ENCODE assay signal across 15 cellular contexts in genomic region chr11:114155116-114155515, GRCh38.
DNase-seq lines count a peak whose midpoint lies in the region; FAIRE-seq and TF ChIP-seq lines count a peak whose summit lies in the region.
"Had no signal": no experiment of that assay in that cellular context is flagged by ENCODE, and none has a peak within 500 bp of the region (broad histone marks: within the 10 kb centered on the region; RNA-seq: fewer than 3 reads in every experiment).

No MANE protein-coding gene starts in this region.

- no peaks in the 10 kb centered on the region for H3K9me3 ChIP-seq in CD8-positive, alpha-beta memory T cell (ENCODE audit: low read length)
- no peaks in the 10 kb centered on the region for H3K9me3 ChIP-seq in muscle layer of duodenum (ENCODE audit: control insufficient read depth in 1 of 2, low read length in 2 of 2)
- H3K9me3 ChIP-seq in suprapubic skin = no peaks in the 10 kb centered on the region

- no peaks in the 10 kb centered on the region for H3K27me3 ChIP-seq in CD8-positive, alpha-beta memory T cell (ENCODE audit: insufficient read depth, low read length, poor library complexity, severe bottlenecking)
- H3K27me3 ChIP-seq in dorsolateral prefrontal cortex = no peaks in the 10 kb centered on the region
- H3K27me3 ChIP-seq in muscle layer of duodenum (ENCODE audit: low read depth, low read length) = no peaks in the 10 kb centered on the region
- no peaks in the 10 kb centered on the region for H3K27me3 ChIP-seq in suprapubic skin

- H3K4me3 ChIP-seq in CD8-positive, alpha-beta memory T cell (ENCODE audit: low read length) = no peak overlapping the region
- H3K4me3 ChIP-seq in dorsolateral prefrontal cortex = no peak overlapping the region
- no peak overlapping the region for H3K4me3 ChIP-seq in muscle layer of duodenum (ENCODE audit: low read depth in 1 of 2, low read length in 2 of 2)
- no peak overlapping the region for H3K4me3 ChIP-seq in suprapubic skin
- H3K4me3 ChIP-seq: GM23248 had no signal

- H3K4me1 ChIP-seq in CD8-positive, alpha-beta memory T cell (ENCODE audit: insufficient read depth, low read length) = peaks cover 27% of the 10 kb centered on the region
- H3K4me1 ChIP-seq in muscle layer of duodenum (ENCODE audit: control insufficient read depth in 1 of 2, insufficient read depth in 2 of 2, low read length in 2 of 2) (peaks cover 13 to 42% of the 10 kb centered on the region in 2 donors), suprapubic skin (peaks cover 97% of the 10 kb centered on the region)

- no peaks in the 10 kb centered on the region for H3K27me3 Mint-ChIP-seq in CD8-positive, alpha-beta memory T cell
- H3K27me3 Mint-ChIP-seq: activated B cell treated with CpG ODN at 0.5 μM for 24 hours; activated naive CD8-positive, alpha-beta T cell treated with anti-CD3 and anti-CD28 coated beads for 36 hours had no signal

- H3K9me3 Mint-ChIP-seq in CD8-positive, alpha-beta memory T cell = no peaks in the 10 kb centered on the region
- H3K9me3 Mint-ChIP-seq: activated B cell treated with CpG ODN at 0.5 μM for 24 hours; activated naive CD8-positive, alpha-beta T cell treated with anti-CD3 and anti-CD28 coated beads for 36 hours had no signal

- H3K4me3 Mint-ChIP-seq in CD8-positive, alpha-beta memory T cell = no peak overlapping the region
- H3K4me3 Mint-ChIP-seq: activated B cell treated with CpG ODN at 0.5 μM for 24 hours; activated naive CD8-positive, alpha-beta T cell treated with anti-CD3 and anti-CD28 coated beads for 36 hours had no signal

- no peak for DNase-seq in CD8-positive, alpha-beta memory T cell
- no peak for DNase-seq in dorsolateral prefrontal cortex
- DNase-seq in suprapubic skin (ENCODE audit: low spot score in 2 of 2) = no peak
- DNase-seq in urothelium cell line (ENCODE audit: low spot score) = no peak
- DNase-seq in midbrain (lab: John Stamatoyannopoulos, UW) = no peak
- no peak for DNase-seq in frontal cortex (ENCODE audit: low spot score in 2 of 2)
- no peak for DNase-seq in activated CD4-positive, alpha-beta T cell treated with anti-CD3 and anti-CD28 coated beads for 48 hours
- DNase-seq: activated B cell treated with CpG ODN at 0.5 μM for 24 hours; activated naive CD8-positive, alpha-beta T cell treated with anti-CD3 and anti-CD28 coated beads for 36 hours; KBM-7; mesendoderm; NCI-H1105; NCI-H226 had no signal

- peaks cover 68 to 77% (median 69%) of the 10 kb centered on the region in 3 donors for H3K4me1 Mint-ChIP-seq in CD8-positive, alpha-beta memory T cell

- no peak for TF ChIP-seq EP300 in suprapubic skin (IDR thresholded peaks at IDR 0.05)

- WGBS in suprapubic skin = 26% methylated on average over 5 of the region's 15 CpGs

- POLR2A ChIA-PET in CD8-positive, alpha-beta memory T cell (lab: Charles Lee) = no interaction called here

- intact Hi-C loops in dorsolateral prefrontal cortex (cut with DNase I) = no loop called here

- no peak overlapping the region for H3K27ac ChIP-seq in CD8-positive, alpha-beta memory T cell (ENCODE audit: low read depth, low read length)
- H3K27ac ChIP-seq in dorsolateral prefrontal cortex = peak overlapping the region in 58 of 59 donors; percentile 45 to 100 (median 100)
- H3K27ac ChIP-seq in muscle layer of duodenum (ENCODE audit: low read length) = peak overlapping the region; percentile 73
- H3K27ac ChIP-seq in suprapubic skin = peak overlapping the region; percentile 100
- H3K27ac ChIP-seq: GM23248 had no signal

- no peaks in the 10 kb centered on the region for H3K36me3 ChIP-seq in CD8-positive, alpha-beta memory T cell (ENCODE audit: insufficient read depth, low read length)
- H3K36me3 ChIP-seq in muscle layer of duodenum (ENCODE audit: control insufficient read depth in 1 of 2, insufficient read depth in 2 of 2, low read length in 2 of 2) (peaks cover 4 to 7% of the 10 kb centered on the region in 2 donors), suprapubic skin (peaks cover 29% of the 10 kb centered on the region)

- peaks cover 0 to 4% (median 4%) of the 10 kb centered on the region in 3 donors for H3K36me3 Mint-ChIP-seq in CD8-positive, alpha-beta memory T cell
- H3K36me3 Mint-ChIP-seq: activated naive CD8-positive, alpha-beta T cell treated with anti-CD3 and anti-CD28 coated beads for 36 hours had no signal

- FAIRE-seq in urothelium cell line (lab: Jason Lieb, UNC) (no peak), frontal cortex (lab: Jason Lieb, UNC) (no peak)

- TF ChIP-seq CTCF in dorsolateral prefrontal cortex (IDR thresholded peaks at IDR 0.05 in 54 of 56, conservative IDR thresholded peaks at IDR 0.05 in 2 of 56; ENCODE audit: low read depth in 1 of 56, partially characterized antibody in 56 of 56) = no peak
- TF ChIP-seq CTCF in suprapubic skin (IDR thresholded peaks at IDR 0.05) = no peak

- no peak for TF ChIP-seq POLR2A in suprapubic skin (IDR thresholded peaks at IDR 0.05)

- peak overlapping the region in 5 of 8 donors; percentile 15 to 72 (median 24) for H3K27ac Mint-ChIP-seq in CD8-positive, alpha-beta memory T cell
- H3K27ac Mint-ChIP-seq: activated naive CD8-positive, alpha-beta T cell treated with anti-CD3 and anti-CD28 coated beads for 36 hours had no signal

- CTCF ChIA-PET in CD8-positive, alpha-beta memory T cell (lab: Charles Lee) = interaction anchor here (2.4 kb wide), 1 partner anchor 106 kb away, joined by 9 read pairs; no protein-coding TSS in a partner anchor
